ENCODE assay signal across 17 cellular contexts in the genomic region with DNA sequence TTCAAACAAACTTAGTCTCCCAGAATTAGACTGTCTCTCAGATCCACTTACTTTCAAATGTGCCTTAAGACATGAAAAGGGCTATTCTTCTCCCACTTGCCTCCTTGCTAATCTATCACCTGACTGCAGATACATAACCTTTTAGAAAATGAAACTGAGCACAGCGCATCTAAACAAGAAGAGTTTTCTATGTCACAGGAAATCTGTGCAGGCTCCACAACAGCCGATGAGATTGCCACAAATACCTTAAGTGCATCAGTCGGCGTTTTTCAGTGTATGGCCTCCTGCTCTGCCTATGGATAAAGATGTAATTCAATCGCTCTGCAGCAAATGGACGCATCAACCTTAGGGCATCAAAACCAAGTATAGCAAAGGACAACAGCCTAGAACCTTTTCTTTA.
DNase-seq lines count a peak whose midpoint lies in the region; ATAC-seq and TF ChIP-seq lines count a peak whose summit lies in the region.
"Had no signal": no experiment of that assay in that cellular context is flagged by ENCODE, and none has a peak within 500 bp of the region (broad histone marks: within the 10 kb centered on the region; RNA-seq: fewer than 3 reads in every experiment).

No MANE protein-coding gene starts in this region.

- H3K14ac ChIP-seq in IMR-90 (replicated peaks; ENCODE audit: low read depth, low read length) = no peak overlapping the region

- intact Hi-C loops in CD8-positive, alpha-beta T cell (cut with DNase I, micrococcal nuclease) = no loop called here
- intact Hi-C loops in IMR-90 (cut with micrococcal nuclease) (no loop called here), head of caudate nucleus (cut with DNase I) (no loop called here)
- intact Hi-C loops in activated T-helper 2 cell treated with anti-CD3 and anti-CD28 coated beads, Interferon-gamma antibody, Interleukin-2, Interleukin-4, amounts not matched to agents 10 μg/mL and 5 μg/mL and 100 μg/mL, durations not matched to agents 14 hours and 24 hours and 36 hours (cut with micrococcal nuclease) = no loop called here
- intact Hi-C loops in naive thymus-derived CD4-positive, alpha-beta T cell (cut with micrococcal nuclease) = loop anchor here (1.0 to 2.0 kb wide), 4 partner anchors 11 to 29 kb away; no protein-coding TSS in a partner anchor

- no peak overlapping the region for H2BK15ac ChIP-seq in IMR-90 (ENCODE audit: low read depth, low read length)

- no peak overlapping the region for H3K9ac ChIP-seq in IMR-90 (ENCODE audit: low read depth, low read length)
- H3K9ac ChIP-seq: BLaER1 had no signal

- H3K27ac ChIP-seq in CD8-positive, alpha-beta T cell (ENCODE audit: low read depth, low read length) = no peak overlapping the region
- no peak overlapping the region for H3K27ac ChIP-seq in IMR-90 (ENCODE audit: insufficient read depth, low read length)
- H3K27ac ChIP-seq in naive thymus-derived CD4-positive, alpha-beta T cell (ENCODE audit: low read depth, low read length) = peak overlapping the region; percentile 16
- H3K27ac ChIP-seq: BLaER1, left lung, skin epidermis had no signal

- in situ Hi-C loops in IMR-90 (cut with MboI; ENCODE audit: low sequenced_read_pairs) = no loop called here

- H2AK9ac ChIP-seq in IMR-90 (replicated peaks; ENCODE audit: low read depth, low read length, poor library complexity) = no peak overlapping the region

- no peak overlapping the region for H3K18ac ChIP-seq in IMR-90 (ENCODE audit: low read depth, low read length)

- peak overlapping the region; percentile 90 for H3K27ac Mint-ChIP-seq in CD8-positive, alpha-beta T cell
- peak overlapping the region; percentile 66 for H3K27ac Mint-ChIP-seq in activated T-helper 2 cell treated with anti-CD3 and anti-CD28 coated beads, Interferon-gamma antibody, Interleukin-2, Interleukin-4, amounts not matched to agents 10 μg/mL and 5 μg/mL and 100 μg/mL, durations not matched to agents 14 hours and 24 hours and 36 hours
- H3K27ac Mint-ChIP-seq in naive thymus-derived CD4-positive, alpha-beta T cell = peak overlapping the region; percentile 66 to 91 (median 81)

- no peak overlapping the region for H3K4me2 ChIP-seq in IMR-90 (ENCODE audit: low read depth, low read length)
- H3K4me2 ChIP-seq: BLaER1 had no signal

- no peak for TF ChIP-seq RAD21 in IMR-90 (IDR thresholded peaks at IDR 0.05; ENCODE audit: low read length)

- WGBS in IMR-90 (ENCODE audit: extremely low coverage in 2 of 2, insufficient read length in 1 of 2), 2 experiments = no CpG with 5 or more reads among the region's 6 CpGs

- TF ChIP-seq POLR2A in IMR-90 (IDR thresholded peaks at IDR 0.05; ENCODE audit: low read depth, low read length) = no peak

- no peak overlapping the region for H4K5ac ChIP-seq in IMR-90 (ENCODE audit: low read depth, low read length)

- no peak overlapping the region for H2BK5ac ChIP-seq in IMR-90 (ENCODE audit: low read depth, low read length, poor library complexity, severe bottlenecking)

- peaks cover 61% of the 10 kb centered on the region for H3K36me3 ChIP-seq in CD8-positive, alpha-beta T cell (ENCODE audit: insufficient read depth, low read length)
- H3K36me3 ChIP-seq in IMR-90 (ENCODE audit: control insufficient read depth, insufficient read depth, low read length) = peaks cover 53% of the 10 kb centered on the region
- H3K36me3 ChIP-seq in naive thymus-derived CD4-positive, alpha-beta T cell (ENCODE audit: control insufficient read depth in 2 of 3, insufficient read depth in 3 of 3, low read length in 3 of 3) = peaks cover 8 to 77% (median 39%) of the 10 kb centered on the region in 3 experiments

- H3K27me3 Mint-ChIP-seq in CD8-positive, alpha-beta T cell (ENCODE audit: low read depth) = no peaks in the 10 kb centered on the region
- H3K27me3 Mint-ChIP-seq in activated T-helper 2 cell treated with anti-CD3 and anti-CD28 coated beads, Interferon-gamma antibody, Interleukin-2, Interleukin-4, amounts not matched to agents 10 μg/mL and 5 μg/mL and 100 μg/mL, durations not matched to agents 14 hours and 24 hours and 36 hours (ENCODE audit: low read depth) = no peaks in the 10 kb centered on the region
- H3K27me3 Mint-ChIP-seq in naive thymus-derived CD4-positive, alpha-beta T cell = no peaks in the 10 kb centered on the region

- peaks cover 87% of the 10 kb centered on the region for H3K4me1 Mint-ChIP-seq in CD8-positive, alpha-beta T cell (ENCODE audit: low read depth)
- H3K4me1 Mint-ChIP-seq in activated T-helper 2 cell treated with anti-CD3 and anti-CD28 coated beads, Interferon-gamma antibody, Interleukin-2, Interleukin-4, amounts not matched to agents 10 μg/mL and 5 μg/mL and 100 μg/mL, durations not matched to agents 14 hours and 24 hours and 36 hours (ENCODE audit: low read depth) = peaks cover 50% of the 10 kb centered on the region
- H3K4me1 Mint-ChIP-seq in naive thymus-derived CD4-positive, alpha-beta T cell = peaks cover 45 to 99% (median 90%) of the 10 kb centered on the region in 7 donors

- H2BK20ac ChIP-seq in IMR-90 (ENCODE audit: low read depth, low read length) = no peak overlapping the region

- H3K9me1 ChIP-seq in IMR-90 (ENCODE audit: insufficient read depth, low read length) = peaks cover 20% of the 10 kb centered on the region

- DNase-seq in CD8-positive, alpha-beta T cell = no peak
- DNase-seq in IMR-90 = no peak
- no peak for DNase-seq in activated T-helper 2 cell treated with anti-CD3 and anti-CD28 coated beads, Interferon-gamma antibody, Interleukin-2, Interleukin-4, amounts not matched to agents 10 μg/mL and 5 μg/mL and 100 μg/mL, durations not matched to agents 14 hours and 24 hours and 36 hours (ENCODE audit: low spot score)
- peak in 6 of 9 donors; percentile 39 to 61 (median 48) for DNase-seq in naive thymus-derived CD4-positive, alpha-beta T cell
- no peak for DNase-seq in nucleus accumbens (lab: John Stamatoyannopoulos, UW)
- no peak for DNase-seq in head of caudate nucleus
- DNase-seq in stimulated activated CD4-positive, alpha-beta T cell treated with anti-CD3 and anti-CD28 coated beads, Interleukin-4, amount 100 ng/mL, for 24 hours = no peak
- DNase-seq: activated CD8-positive, alpha-beta memory T cell treated with anti-CD3 and anti-CD28 coated beads, Interleukin-2, amount 50 U/mL, for 4 hours; DMS79; left lung; NCI-H2107; NCI-H526 treated with DMSO at 0.1 percent for 48 hours; posterior cingulate gyrus; upper lobe of left lung had no signal

- H3K9me3 Mint-ChIP-seq in CD8-positive, alpha-beta T cell = no peaks in the 10 kb centered on the region
- H3K9me3 Mint-ChIP-seq in activated T-helper 2 cell treated with anti-CD3 and anti-CD28 coated beads, Interferon-gamma antibody, Interleukin-2, Interleukin-4, amounts not matched to agents 10 μg/mL and 5 μg/mL and 100 μg/mL, durations not matched to agents 14 hours and 24 hours and 36 hours = no peaks in the 10 kb centered on the region
- peaks cover 0 to 2% (median 0%) of the 10 kb centered on the region in 11 donors for H3K9me3 Mint-ChIP-seq in naive thymus-derived CD4-positive, alpha-beta T cell

- BruUV-seq in IMR-90 (replicated peaks; lab: Mats Ljungman, UMichigan) = no TSS peak

- H4K20me1 ChIP-seq in IMR-90 (ENCODE audit: insufficient read depth, low read length) = peaks cover 29% of the 10 kb centered on the region

- H3K27me3 ChIP-seq in CD8-positive, alpha-beta T cell (ENCODE audit: insufficient read depth, low read length) = no peaks in the 10 kb centered on the region
- H3K27me3 ChIP-seq in IMR-90 (ENCODE audit: control insufficient read depth, insufficient read depth, low read length) = no peaks in the 10 kb centered on the region
- H3K27me3 ChIP-seq in naive thymus-derived CD4-positive, alpha-beta T cell (ENCODE audit: control insufficient read depth in 2 of 2, insufficient read depth in 2 of 2, low read length in 2 of 2) = no peaks in the 10 kb centered on the region
- H3K27me3 ChIP-seq: BLaER1, left lung, upper lobe of left lung had no signal

- no peaks in the 10 kb centered on the region for H3K9me3 ChIP-seq in CD8-positive, alpha-beta T cell (ENCODE audit: low read length)
- no peaks in the 10 kb centered on the region for H3K9me3 ChIP-seq in IMR-90 (ENCODE audit: control insufficient read depth, insufficient read depth, low read length)
- no peaks in the 10 kb centered on the region for H3K9me3 ChIP-seq in naive thymus-derived CD4-positive, alpha-beta T cell (ENCODE audit: control insufficient read depth in 2 of 3, low read length in 3 of 3)
- H3K9me3 ChIP-seq: BLaER1, left lung, upper lobe of left lung had no signal

- H3K4me3 ChIP-seq in CD8-positive, alpha-beta T cell (ENCODE audit: low read depth, low read length) = no peak overlapping the region
- H3K4me3 ChIP-seq in IMR-90 (ENCODE audit: insufficient read depth, low read depth, low read length) = no peak overlapping the region
- no peak overlapping the region for H3K4me3 ChIP-seq in naive thymus-derived CD4-positive, alpha-beta T cell (ENCODE audit: low read length)
- H3K4me3 ChIP-seq: BLaER1, left lung, skin epidermis, upper lobe of left lung had no signal

- no peak overlapping the region for H3K56ac ChIP-seq in IMR-90 (ENCODE audit: extremely low read depth, insufficient read depth, low read length)

- dilution Hi-C loops in IMR-90 (cut with HindIII; ENCODE audit: low sequenced_read_pairs, unreplicated experiment) = no loop called here

- CTCF ChIA-PET in CD8-positive, alpha-beta T cell (lab: Charles Lee) = interaction anchor here (1.3 kb wide), 1 partner anchor 13 kb away, joined by 3 read pairs; no protein-coding TSS in a partner anchor
- CTCF ChIA-PET in IMR-90 (lab: Yijun Ruan, JAX) = interaction anchor here (0.6 kb wide), 1 partner anchor 11 kb away, joined by 4 read pairs; no protein-coding TSS in a partner anchor
- CTCF ChIA-PET in naive thymus-derived CD4-positive, alpha-beta T cell (lab: Charles Lee) = interaction anchor here (0.6 kb wide), 1 partner anchor 31 kb away, joined by 3 read pairs; no protein-coding TSS in a partner anchor

- no peak overlapping the region for H4K8ac ChIP-seq in IMR-90 (ENCODE audit: low read depth in 2 of 2, low read length in 2 of 2)

- no peak for TF ChIP-seq CTCF in CD8-positive, alpha-beta T cell (IDR thresholded peaks at IDR 0.05)
- no peak for TF ChIP-seq CTCF in IMR-90 (conservative IDR thresholded peaks at IDR 0.05; ENCODE audit: low read depth, low read length)

- POLR2A ChIA-PET in CD8-positive, alpha-beta T cell (lab: Charles Lee) = interaction anchor here (0.6 to 0.8 kb wide), 2 partner anchors 10 to 13 kb away, joined by 3 to 4 read pairs; no protein-coding TSS in a partner anchor
- POLR2A ChIA-PET in IMR-90 (lab: Charles Lee; ENCODE audit: unreplicated experiment) = no interaction called here
- POLR2A ChIA-PET in naive thymus-derived CD4-positive, alpha-beta T cell (lab: Charles Lee) = no interaction called here

- H3K36me3 Mint-ChIP-seq in CD8-positive, alpha-beta T cell = peaks cover 94% of the 10 kb centered on the region
- peaks cover 83% of the 10 kb centered on the region for H3K36me3 Mint-ChIP-seq in activated T-helper 2 cell treated with anti-CD3 and anti-CD28 coated beads, Interferon-gamma antibody, Interleukin-2, Interleukin-4, amounts not matched to agents 10 μg/mL and 5 μg/mL and 100 μg/mL, durations not matched to agents 14 hours and 24 hours and 36 hours (ENCODE audit: low read depth)
- H3K36me3 Mint-ChIP-seq in naive thymus-derived CD4-positive, alpha-beta T cell = peaks cover 19 to 72% (median 38%) of the 10 kb centered on the region in 5 donors

- H3K79me1 ChIP-seq in IMR-90 (ENCODE audit: low read depth in 1 of 2, low read length in 2 of 2) = peaks cover 36 to 80% of the 10 kb centered on the region in 2 experiments

- peaks cover 69% of the 10 kb centered on the region for H3K4me1 ChIP-seq in CD8-positive, alpha-beta T cell (ENCODE audit: insufficient read depth, low read length)
- peaks cover 6% of the 10 kb centered on the region for H3K4me1 ChIP-seq in IMR-90 (ENCODE audit: control insufficient read depth, insufficient read depth, low read length)
- H3K4me1 ChIP-seq in naive thymus-derived CD4-positive, alpha-beta T cell (ENCODE audit: control insufficient read depth in 2 of 2, insufficient read depth in 2 of 2, low read length in 2 of 2) = peaks cover 15 to 55% of the 10 kb centered on the region in 2 donors

- H3K23ac ChIP-seq in IMR-90 (ENCODE audit: low read depth, low read length) = no peak overlapping the region

- H2BK120ac ChIP-seq in IMR-90 (ENCODE audit: low read depth, low read length) = no peak overlapping the region

- H2AFZ ChIP-seq in IMR-90 (replicated peaks; ENCODE audit: low read length, poor library complexity) = no peak overlapping the region

- peak overlapping the region; percentile 55 for H3K4me3 Mint-ChIP-seq in CD8-positive, alpha-beta T cell
- no peak overlapping the region for H3K4me3 Mint-ChIP-seq in activated T-helper 2 cell treated with anti-CD3 and anti-CD28 coated beads, Interferon-gamma antibody, Interleukin-2, Interleukin-4, amounts not matched to agents 10 μg/mL and 5 μg/mL and 100 μg/mL, durations not matched to agents 14 hours and 24 hours and 36 hours (ENCODE audit: low read depth)
- H3K4me3 Mint-ChIP-seq in naive thymus-derived CD4-positive, alpha-beta T cell = peak overlapping the region; percentile 28 to 79 (median 67)

- H4K91ac ChIP-seq in IMR-90 (ENCODE audit: insufficient read depth, low read depth, low read length) = no peak overlapping the region

- H3K4ac ChIP-seq in IMR-90 (ENCODE audit: low read depth, low read length) = no peak overlapping the region

- no peak overlapping the region for H2AK5ac ChIP-seq in IMR-90 (ENCODE audit: low read depth, low read length)

- peak; percentile 73 for ATAC-seq in CD8-positive, alpha-beta T cell
- ATAC-seq in IMR-90 (ENCODE audit: low read depth) = no peak
- ATAC-seq in naive thymus-derived CD4-positive, alpha-beta T cell = peak; percentile 85
- ATAC-seq: left lung, Panc1 had no signal

Comparison
In these comparisons a context has a peak if more than half of its experiments do, and no peak if none do; other contexts are left out.
1. DNase-seq: peak in naive thymus-derived CD4-positive, alpha-beta T cell (6 of 9); none in CD8-positive, alpha-beta T cell (0 of 7), IMR-90 (single experiment), activated T-helper 2 cell treated with anti-CD3 and anti-CD28 coated beads, Interferon-gamma antibody, Interleukin-2, Interleukin-4, amounts not matched to agents 10 μg/mL and 5 μg/mL and 100 μg/mL, durations not matched to agents 14 hours and 24 hours and 36 hours (single experiment), nucleus accumbens (0 of 56), head of caudate nucleus (0 of 42) and stimulated activated CD4-positive, alpha-beta T cell treated with anti-CD3 and anti-CD28 coated beads, Interleukin-4, amount 100 ng/mL, for 24 hours (single experiment).
2. intact Hi-C loops: an anchor here in naive thymus-derived CD4-positive, alpha-beta T cell (1.0 to 2.0 kb wide); none called in CD8-positive, alpha-beta T cell, IMR-90, activated T-helper 2 cell treated with anti-CD3 and anti-CD28 coated beads, Interferon-gamma antibody, Interleukin-2, Interleukin-4, amounts not matched to agents 10 μg/mL and 5 μg/mL and 100 μg/mL, durations not matched to agents 14 hours and 24 hours and 36 hours and head of caudate nucleus.
3. Peak in every context shown above with its lines, with median percentiles within 50 percentile points of each other: H3K27ac Mint-ChIP-seq.